In the genomic region with DNA sequence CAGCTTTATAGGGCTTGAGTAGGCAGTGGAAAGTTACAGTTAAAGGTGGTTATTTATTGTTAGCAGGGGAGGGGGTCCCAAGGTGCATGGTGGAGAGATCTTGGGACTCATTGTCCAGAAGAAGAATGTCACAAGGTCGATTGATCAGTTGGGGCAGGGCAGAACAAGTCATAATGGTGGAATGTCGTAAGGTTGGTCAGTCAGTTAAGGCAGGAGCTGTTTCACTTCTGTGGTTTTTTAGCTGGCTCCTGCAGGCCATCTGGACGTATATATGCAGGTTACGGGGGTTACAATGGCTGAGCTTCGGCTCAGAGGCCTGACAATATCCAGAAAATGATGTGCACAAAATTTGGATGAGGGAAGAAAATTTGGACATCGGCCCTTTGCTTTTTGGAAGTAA, we compare ENCODE assay signal across 17 cellular contexts. TPM values are rescaled to one million over a fixed set of nuclear protein-coding genes. Genes with fewer than 3 reads are reported as not detected.
DNase-seq lines count a peak whose midpoint lies in the region; ATAC-seq and TF ChIP-seq lines count a peak whose summit lies in the region.
"Had no signal": no experiment of that assay in that cellular context is flagged by ENCODE, and none has a peak within 500 bp of the region (broad histone marks: within the 10 kb centered on the region; RNA-seq: fewer than 3 reads in every experiment).

No MANE protein-coding gene starts in this region.

- H2BK5ac ChIP-seq in H9 (ENCODE audit: insufficient read length, low read length): no peak overlapping the region

- H3K9ac ChIP-seq in H9 (ENCODE audit: extremely low read depth, insufficient read length, low read length): no peak overlapping the region

- POLR2A ChIA-PET in activated CD4-positive, alpha-beta T cell treated with anti-CD3 and anti-CD28 coated beads for 36 hours (lab: Charles Lee): interaction anchor here (0.7 kb wide), 1 partner anchor 72 kb away, joined by 5 read pairs; no protein-coding TSS in a partner anchor
- POLR2A ChIA-PET in activated CD4-positive, alpha-beta memory T cell treated with anti-CD3 and anti-CD28 coated beads, Interleukin-2, amount 10 ng/mL, durations not matched to agents 7 days and 5 days (lab: Charles Lee): no interaction called here

- H3K27ac Mint-ChIP-seq in activated CD4-positive, alpha-beta T cell treated with anti-CD3 and anti-CD28 coated beads for 36 hours: peak overlapping the region; percentile 34
- H3K27ac Mint-ChIP-seq in H9 (peak overlapping the region in 2 of 3 experiments; percentile 53 to 74; a peak in 3 of 7 replicates), natural killer cell (peak overlapping the region; percentile 91 to 94)
- peak overlapping the region; percentile 85 for H3K27ac Mint-ChIP-seq in activated CD4-positive, alpha-beta memory T cell treated with anti-CD3 and anti-CD28 coated beads, Interleukin-2, amount 10 ng/mL, durations not matched to agents 7 days and 5 days

- peaks cover 23% of the 10 kb centered on the region for H3K4me1 Mint-ChIP-seq in activated CD4-positive, alpha-beta T cell treated with anti-CD3 and anti-CD28 coated beads for 36 hours
- H3K4me1 Mint-ChIP-seq in H9 (peaks cover 3 to 14% of the 10 kb centered on the region in 2 experiments; a peak in 2 of 4 replicates), natural killer cell (peaks cover 18% of the 10 kb centered on the region in 2 donors)
- H3K4me1 Mint-ChIP-seq in activated CD4-positive, alpha-beta memory T cell treated with anti-CD3 and anti-CD28 coated beads, Interleukin-2, amount 10 ng/mL, durations not matched to agents 7 days and 5 days: peaks cover 33% of the 10 kb centered on the region

- H2BK15ac ChIP-seq in H9 (ENCODE audit: low read depth, low read length): no peak overlapping the region

- no peak overlapping the region for H4K8ac ChIP-seq in H9 (replicated peaks; ENCODE audit: insufficient read length, low read depth, low read length)

- H2BK120ac ChIP-seq in H9 (ENCODE audit: low read depth, low read length, poor library complexity, severe bottlenecking): no peak overlapping the region

- H3K4me1 ChIP-seq in H9 (ENCODE audit: insufficient read depth, low read length): no peaks in the 10 kb centered on the region
- H3K4me1 ChIP-seq: testis had no signal

- no peaks in the 10 kb centered on the region for H4K20me1 ChIP-seq in H9 (ENCODE audit: control insufficient read depth, insufficient read depth, insufficient read length)

- H2AFZ ChIP-seq in H9 (ENCODE audit: low read length): no peak overlapping the region

- no peak overlapping the region for H4K91ac ChIP-seq in H9 (ENCODE audit: insufficient read length, low read depth, low read length)

- H3K23ac ChIP-seq in H9 (ENCODE audit: insufficient read length, low read depth, low read length): no peak overlapping the region

- no peaks in the 10 kb centered on the region for H3K79me1 ChIP-seq in H9 (ENCODE audit: insufficient read depth, low read depth, low read length, poor library complexity, severe bottlenecking)

- intact Hi-C loops in activated CD4-positive, alpha-beta T cell treated with anti-CD3 and anti-CD28 coated beads for 36 hours (cut with DNase I, micrococcal nuclease): loop anchor here in 1 of 2 experiments (2.0 kb wide), 1 partner anchor 287 kb away; a partner anchor contains a TSS
- intact Hi-C loops in natural killer cell (cut with micrococcal nuclease): loop anchor here (2.0 to 10.0 kb wide), 2 partner anchors 89 to 1593 kb away; a partner anchor contains a TSS
- intact Hi-C loops in Right ventricle myocardium inferior (cut with DNase I): no loop called here

- CTCF ChIA-PET in activated CD4-positive, alpha-beta T cell treated with anti-CD3 and anti-CD28 coated beads for 36 hours (lab: Charles Lee): interaction anchor here (1.5 kb wide), 1 partner anchor 83 kb away, joined by 5 read pairs; no protein-coding TSS in a partner anchor
- CTCF ChIA-PET in activated CD4-positive, alpha-beta memory T cell treated with anti-CD3 and anti-CD28 coated beads, Interleukin-2, amount 10 ng/mL, durations not matched to agents 7 days and 5 days (lab: Charles Lee): interaction anchor here (0.8 kb wide), 1 partner anchor 927 kb away, joined by 3 read pairs; no protein-coding TSS in a partner anchor

- H2BK20ac ChIP-seq in H9 (ENCODE audit: low read depth, low read length, poor library complexity, severe bottlenecking): no peak overlapping the region

- H3K9me3 ChIP-seq in H9 (ENCODE audit: control insufficient read depth, low read depth, low read length): no peaks in the 10 kb centered on the region
- H3K9me3 ChIP-seq: testis had no signal

- H3K18ac ChIP-seq in H9 (ENCODE audit: insufficient read length, low read depth, low read length): no peak overlapping the region

- no peaks in the 10 kb centered on the region for H3K9me3 Mint-ChIP-seq in activated CD4-positive, alpha-beta T cell treated with anti-CD3 and anti-CD28 coated beads for 36 hours (ENCODE audit: low read depth)
- H3K9me3 Mint-ChIP-seq in H9 (peaks cover 2 to 36% of the 10 kb centered on the region in 2 experiments; a peak in 4 of 5 replicates), natural killer cell (no peaks in the 10 kb centered on the region)
- H3K9me3 Mint-ChIP-seq in activated CD4-positive, alpha-beta memory T cell treated with anti-CD3 and anti-CD28 coated beads, Interleukin-2, amount 10 ng/mL, durations not matched to agents 7 days and 5 days: no peaks in the 10 kb centered on the region
- H3K9me3 Mint-ChIP-seq: nephron had no signal

- TF ChIP-seq CTCF in H9 (conservative IDR thresholded peaks at IDR 0.05): no peak
- no peak for TF ChIP-seq CTCF in natural killer cell (IDR thresholded peaks at IDR 0.05)

- H3K79me2 ChIP-seq in H9 (ENCODE audit: insufficient read depth, low read length): no peaks in the 10 kb centered on the region

- H3K56ac ChIP-seq in H9 (ENCODE audit: insufficient read length, low read depth, low read length): no peak overlapping the region

- no peak overlapping the region for H3T11ph ChIP-seq in H9 (ENCODE audit: low read length)

- H3K4me2 ChIP-seq in H9 (ENCODE audit: insufficient read depth, insufficient read length, low read length): no peak overlapping the region

- no peak overlapping the region for H4K5ac ChIP-seq in H9 (ENCODE audit: insufficient read length, low read depth, low read length)

- no peaks in the 10 kb centered on the region for H3K27me3 Mint-ChIP-seq in activated CD4-positive, alpha-beta T cell treated with anti-CD3 and anti-CD28 coated beads for 36 hours
- H3K27me3 Mint-ChIP-seq in H9 (ENCODE audit: low read depth) (no peaks in the 10 kb centered on the region; the same call in 1 of the 2 replicates), natural killer cell (ENCODE audit: low read depth in 2 of 2) (no peaks in the 10 kb centered on the region)
- H3K27me3 Mint-ChIP-seq in activated CD4-positive, alpha-beta memory T cell treated with anti-CD3 and anti-CD28 coated beads, Interleukin-2, amount 10 ng/mL, durations not matched to agents 7 days and 5 days: no peaks in the 10 kb centered on the region

- no peak overlapping the region for H3K27ac ChIP-seq in H9 (ENCODE audit: insufficient read length, low read depth, low read length)
- H3K27ac ChIP-seq: foreskin keratinocyte, testis had no signal

- H3K4me3 Mint-ChIP-seq in activated CD4-positive, alpha-beta T cell treated with anti-CD3 and anti-CD28 coated beads for 36 hours: no peak overlapping the region
- H3K4me3 Mint-ChIP-seq in H9: no peak overlapping the region
- no peak overlapping the region for H3K4me3 Mint-ChIP-seq in activated CD4-positive, alpha-beta memory T cell treated with anti-CD3 and anti-CD28 coated beads, Interleukin-2, amount 10 ng/mL, durations not matched to agents 7 days and 5 days
- peak overlapping the region; percentile 75 for H3K4me3 Mint-ChIP-seq in natural killer cell
- H3K4me3 Mint-ChIP-seq: nephron had no signal

- peaks cover 11% of the 10 kb centered on the region for H3K36me3 Mint-ChIP-seq in activated CD4-positive, alpha-beta T cell treated with anti-CD3 and anti-CD28 coated beads for 36 hours (ENCODE audit: low read depth)
- H3K36me3 Mint-ChIP-seq in H9 (ENCODE audit: insufficient read depth in 1 of 3, low read depth in 3 of 3): peaks cover 0 to 55% (median 32%) of the 10 kb centered on the region in 3 experiments; a peak in 5 of 7 replicates
- H3K36me3 Mint-ChIP-seq in activated CD4-positive, alpha-beta memory T cell treated with anti-CD3 and anti-CD28 coated beads, Interleukin-2, amount 10 ng/mL, durations not matched to agents 7 days and 5 days (ENCODE audit: low read depth): peaks cover 32% of the 10 kb centered on the region
- peaks cover 7% of the 10 kb centered on the region for H3K36me3 Mint-ChIP-seq in natural killer cell

- no peaks in the 10 kb centered on the region for H3K27me3 ChIP-seq in H9 (ENCODE audit: insufficient read depth, low read length)
- H3K27me3 ChIP-seq: foreskin keratinocyte, testis had no signal

- ATAC-seq in activated CD4-positive, alpha-beta T cell treated with anti-CD3 and anti-CD28 coated beads for 36 hours: no peak
- ATAC-seq in natural killer cell (no peak), Right ventricle myocardium inferior (no peak)
- ATAC-seq: foreskin keratinocyte had no signal

- WGBS in H9 (ENCODE audit: extremely low coverage, insufficient read length, low lambda C conversion rate): no CpG with 5 or more reads among the region's 6 CpGs

- H3K23me2 ChIP-seq in H9 (ENCODE audit: insufficient read length, low read depth, low read length, poor library complexity, severe bottlenecking): no peaks in the 10 kb centered on the region

- H3K14ac ChIP-seq in H9 (ENCODE audit: insufficient read depth, low read length): no peak overlapping the region

- DNase-seq in activated CD4-positive, alpha-beta T cell treated with anti-CD3 and anti-CD28 coated beads for 36 hours: no peak
- no peak for DNase-seq in activated CD4-positive, alpha-beta T cell treated with anti-CD3 and anti-CD28 coated beads, Interleukin-2, amount 50 U/mL, for 48 hours
- DNase-seq in H9: no peak
- DNase-seq in activated CD4-positive, alpha-beta memory T cell treated with anti-CD3 and anti-CD28 coated beads, Interleukin-2, amount 10 ng/mL, durations not matched to agents 7 days and 5 days: no peak
- DNase-seq in natural killer cell: no peak
- no peak for DNase-seq in Right ventricle myocardium inferior (ENCODE audit: missing footprints)
- no peak for DNase-seq in activated effector memory CD4-positive, alpha-beta T cell treated with Interleukin-2 at 50 U/mL for 16 hours
- no peak for DNase-seq in HuH-7 (ENCODE audit: low spot score)
- DNase-seq: activated CD4-positive, alpha-beta T cell treated with anti-CD3 and anti-CD28 coated beads, Interleukin-2, amount 50 U/mL, for 4 hours; activated naive CD4-positive, alpha-beta T cell treated with Interleukin-2 at 50 U/mL for 16 hours; central memory CD4-positive, alpha-beta T cell; foreskin keratinocyte; GF-D8; NCI-H2081 treated with DMSO at 0.1 percent for 48 hours; NCI-H526; testis had no signal

- no peak overlapping the region for H2AK5ac ChIP-seq in H9 (ENCODE audit: insufficient read length, low read length)

- H2BK12ac ChIP-seq in H9 (ENCODE audit: insufficient read length, low read depth, low read length): no peak overlapping the region

- no peak overlapping the region for H3K4ac ChIP-seq in H9 (ENCODE audit: low read depth, low read length)

RNA-seq across cellular contexts. Expression of a gene that starts 7.1 kb away (rescaled TPM):
- total RNA-seq in activated CD4-positive, alpha-beta T cell treated with anti-CD3 and anti-CD28 coated beads for 36 hours: 10 to 100 TPM; 28.0 to 32.4 TPM
- total RNA-seq in H9 (2021) (36.0 and 36.6 TPM in 2 replicates), natural killer cell (10 to 100 TPM; 62.8 to 77.6 (median 74.9) TPM), Right ventricle myocardium inferior (7.1 TPM)
- total RNA-seq in activated CD4-positive, alpha-beta memory T cell treated with anti-CD3 and anti-CD28 coated beads, Interleukin-2, amount 10 ng/mL, durations not matched to agents 7 days and 5 days: 10 to 100 TPM; 41.3 to 47.3 TPM

RNA-seq across cellular contexts. Expression of a gene that starts 7.3 kb away (rescaled TPM):
- total RNA-seq in activated CD4-positive, alpha-beta T cell treated with anti-CD3 and anti-CD28 coated beads for 36 hours: 10 to 100 TPM; 10.3 to 16.4 TPM
- total RNA-seq in H9 (2021) (13.3 and 14.6 TPM in 2 replicates), natural killer cell (10 to 100 TPM; 24.2 to 63.3 (median 42.4) TPM), Right ventricle myocardium inferior (7.1 TPM)
- 10 to 100 TPM; 21.0 to 22.6 TPM for total RNA-seq in activated CD4-positive, alpha-beta memory T cell treated with anti-CD3 and anti-CD28 coated beads, Interleukin-2, amount 10 ng/mL, durations not matched to agents 7 days and 5 days

RNA-seq across cellular contexts. Expression of a gene that starts 52.8 kb away (rescaled TPM):
- 10 to 100 TPM; 24.9 to 31.4 TPM for total RNA-seq in activated CD4-positive, alpha-beta T cell treated with anti-CD3 and anti-CD28 coated beads for 36 hours
- total RNA-seq in H9 (2021) (20.9 and 21.3 TPM in 2 replicates), natural killer cell (10 to 100 TPM; 27.0 to 36.9 (median 32.9) TPM), Right ventricle myocardium inferior (20.7 TPM)
- 10 to 100 TPM; 16.8 to 17.5 TPM for total RNA-seq in activated CD4-positive, alpha-beta memory T cell treated with anti-CD3 and anti-CD28 coated beads, Interleukin-2, amount 10 ng/mL, durations not matched to agents 7 days and 5 days

Comparison
In these comparisons a context has a peak if more than half of its experiments do, and no peak if none do; other contexts are left out.
1. H3K27ac Mint-ChIP-seq: peak in every context shown above with its lines; median percentile 92 in natural killer cell; 85 in activated CD4-positive, alpha-beta memory T cell treated with anti-CD3 and anti-CD28 coated beads, Interleukin-2, amount 10 ng/mL, durations not matched to agents 7 days and 5 days; 64 in H9; 34 in activated CD4-positive, alpha-beta T cell treated with anti-CD3 and anti-CD28 coated beads for 36 hours.